In the genomic region with DNA sequence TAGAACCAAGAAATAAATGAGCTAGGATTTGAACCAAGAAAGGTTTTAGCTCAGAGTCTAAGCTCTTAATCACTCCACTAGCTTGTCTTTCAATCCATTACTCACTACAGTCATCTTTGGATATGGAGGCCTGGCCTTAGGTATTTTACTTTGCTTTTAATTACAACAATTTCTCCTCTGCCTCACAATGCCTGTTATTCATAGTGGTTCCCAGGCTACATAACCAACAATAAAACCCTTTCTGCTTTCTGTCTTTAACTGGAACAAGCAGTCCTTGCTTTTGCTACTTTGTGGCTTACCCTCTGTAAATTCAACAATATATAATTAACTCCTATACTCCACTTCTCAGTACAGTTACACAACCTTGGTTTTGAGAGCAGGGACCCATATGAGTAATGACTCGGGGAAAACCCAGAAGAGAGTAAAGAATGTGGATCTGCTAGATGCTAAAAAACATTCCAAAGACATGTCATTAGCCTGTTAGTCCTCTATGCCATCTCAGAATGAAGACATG, we compare ENCODE assay signal across 9 cellular contexts.
A peak's percentile ranks its signal among the peaks of the same experiment; 100 is the strongest.
DNase-seq lines count a peak whose midpoint lies in the region; ATAC-seq and TF ChIP-seq lines count a peak whose summit lies in the region.
"Had no signal": no experiment of that assay in that cellular context is flagged by ENCODE, and none has a peak within 500 bp of the region (broad histone marks: within the 10 kb centered on the region; RNA-seq: fewer than 3 reads in every experiment).

No MANE protein-coding gene starts in this region.

- TF ChIP-seq POLR2A in sigmoid colon (IDR thresholded peaks at IDR 0.05) (no peak), vagina (IDR thresholded peaks at IDR 0.05) (no peak), esophagus squamous epithelium (IDR thresholded peaks at IDR 0.05) (no peak)

- no peaks in the 10 kb centered on the region for H3K27me3 ChIP-seq in sigmoid colon
- no peaks in the 10 kb centered on the region for H3K27me3 ChIP-seq in vagina
- no peaks in the 10 kb centered on the region for H3K27me3 ChIP-seq in esophagus squamous epithelium
- H3K27me3 ChIP-seq: cardiac muscle cell had no signal

- WGBS in sigmoid colon, 2 donors, result 69 to 73% methylated on average over 1 of the region's 1 CpG
- 19 to 24% methylated on average over 1 of the region's 1 CpG for WGBS in esophagus squamous epithelium, 2 donors

- peaks cover 0 to 28% (median 12%) of the 10 kb centered on the region in 4 donors for H3K36me3 ChIP-seq in sigmoid colon
- H3K36me3 ChIP-seq in vagina, result peaks cover 0 to 5% of the 10 kb centered on the region in 2 donors
- H3K36me3 ChIP-seq in esophagus squamous epithelium, result peaks cover 0 to 17% (median 0%) of the 10 kb centered on the region in 3 donors

- peak overlapping the region in 3 of 4 donors; percentile 14 to 72 (median 72) for H3K27ac ChIP-seq in sigmoid colon
- no peak overlapping the region for H3K27ac ChIP-seq in vagina
- peak overlapping the region in 1 of 4 donors; percentile 7 for H3K27ac ChIP-seq in esophagus squamous epithelium
- H3K27ac ChIP-seq: cardiac muscle cell had no signal

- intact Hi-C loops in sigmoid colon (cut with DNase I), result no loop called here
- intact Hi-C loops in vagina (cut with DNase I), result no loop called here
- intact Hi-C loops in esophagus squamous epithelium (cut with DNase I), result no loop called here

- no peak overlapping the region for H3K4me3 ChIP-seq in choroid plexus epithelial cell (ENCODE audit: low read depth, low read length)
- no peak overlapping the region for H3K4me3 ChIP-seq in sigmoid colon
- no peak overlapping the region for H3K4me3 ChIP-seq in vagina
- no peak overlapping the region for H3K4me3 ChIP-seq in esophagus squamous epithelium
- H3K4me3 ChIP-seq: cardiac muscle cell had no signal

- TF ChIP-seq EP300 in sigmoid colon (IDR thresholded peaks at IDR 0.05), result no peak

- H3K9me3 ChIP-seq in sigmoid colon, result peaks cover 0 to 2% (median 0%) of the 10 kb centered on the region in 4 donors
- no peaks in the 10 kb centered on the region for H3K9me3 ChIP-seq in vagina
- H3K9me3 ChIP-seq in esophagus squamous epithelium, result peaks cover 0 to 3% (median 0%) of the 10 kb centered on the region in 3 donors

- ATAC-seq in GM19468 (IDR thresholded peaks at IDR 0.05; ENCODE audit: extremely low read depth, unreplicated experiment) (peak; percentile 50), HG03558 (IDR thresholded peaks at IDR 0.05; ENCODE audit: extremely low read depth, unreplicated experiment) (peak; percentile 87)

- peak; percentile 40 for DNase-seq in AG20443 (ENCODE audit: low spot score)
- peak; percentile 94 for DNase-seq in choroid plexus epithelial cell (ENCODE audit: low read depth)
- DNase-seq in sigmoid colon, result no peak
- no peak for DNase-seq in vagina (ENCODE audit: extremely low spot score in 2 of 2)
- DNase-seq in HUDEP-2 (lab: John Stamatoyannopoulos, UW; ENCODE audit: unreplicated experiment in 76 of 76), result no peak
- no peak for DNase-seq in esophagus squamous epithelium (lab: John Stamatoyannopoulos, UW)

- TF ChIP-seq CTCF in choroid plexus epithelial cell (conservative IDR thresholded peaks at IDR 0.05; ENCODE audit: low read depth, low read length) (no peak), sigmoid colon (IDR thresholded peaks at IDR 0.05) (no peak), vagina (IDR thresholded peaks at IDR 0.05) (no peak), esophagus squamous epithelium (IDR thresholded peaks at IDR 0.05) (no peak)

- peaks cover 0 to 20% (median 13%) of the 10 kb centered on the region in 4 donors for H3K4me1 ChIP-seq in sigmoid colon
- H3K4me1 ChIP-seq in vagina, result peaks cover 14% of the 10 kb centered on the region
- H3K4me1 ChIP-seq in esophagus squamous epithelium, result peaks cover 0 to 11% (median 3%) of the 10 kb centered on the region in 3 donors

Comparison
In these comparisons a context has a peak if more than half of its experiments do, and no peak if none do; other contexts are left out.
1. DNase-seq: peak in AG20443 (single experiment) and choroid plexus epithelial cell (single experiment); none in sigmoid colon (single experiment), vagina (0 of 2), HUDEP-2 (0 of 76) and esophagus squamous epithelium (single experiment).